In genomic region chr19:18112989-18113478, GRCh38 we compare ENCODE assay signal across 1 cellular context.
TF ChIP-seq lines count a peak whose summit lies in the region.

No MANE protein-coding gene starts in this region.

TF ChIP-seq in K562, 482 proteins besides CTCF, POLR2A, EP300 and RAD21 (continued from another document and continues in another):
- no peak for TF ChIP-seq CREB3L1 (IDR thresholded peaks at IDR 0.05; ENCODE audit: borderline replicate concordance, low read depth)
- peak; percentile 54; the same call in 1 of the 2 replicates for TF ChIP-seq TFAP4 (CRISPR knock-in tag; IDR thresholded peaks at IDR 0.05; ENCODE audit: borderline replicate concordance)
- peak in 1 of 2 experiments; percentile 23; a peak in 1 of 3 replicates for TF ChIP-seq CBX3 (IDR thresholded peaks at IDR 0.05; ENCODE audit: borderline replicate concordance in 1 of 2, low read length in 2 of 2)
- no peak for TF ChIP-seq SRSF3 (IDR thresholded peaks at IDR 0.05; ENCODE audit: insufficient read depth, low read length)
- TF ChIP-seq SRSF1 (IDR thresholded peaks at IDR 0.05; ENCODE audit: low read depth, low read length): no peak
- peak; percentile 4; the same call in 1 of the 2 replicates for TF ChIP-seq TAL1 (IDR thresholded peaks at IDR 0.05)
- TF ChIP-seq FOXK2 (conservative IDR thresholded peaks at IDR 0.05 in 1 of 2, IDR thresholded peaks at IDR 0.05 in 1 of 2; ENCODE audit: low read depth in 2 of 2): no peak
- TF ChIP-seq NCOA1 (IDR thresholded peaks at IDR 0.05; ENCODE audit: low read depth): no peak
- 0 out of 2 replicates have a peak, but pooled peaks have one; percentile 19 for TF ChIP-seq ELF1 (tag; IDR thresholded peaks at IDR 0.05)
- TF ChIP-seq SPI1 (IDR thresholded peaks at IDR 0.05; ENCODE audit: borderline replicate concordance, low read depth, low read length): peak; percentile 90
- peak; percentile 74 for TF ChIP-seq STAG1 (CRISPR knock-in tag; IDR thresholded peaks at IDR 0.05; ENCODE audit: borderline replicate concordance)
- TF ChIP-seq CBX5 (IDR thresholded peaks at IDR 0.05; ENCODE audit: borderline replicate concordance, low read depth): no peak
- peak; percentile 51; the same call in 1 of the 2 replicates for TF ChIP-seq SP1 (CRISPR knock-in tag; IDR thresholded peaks at IDR 0.05)
- no peak for TF ChIP-seq ZNF398 (CRISPR knock-in tag; IDR thresholded peaks at IDR 0.05)
- peak; percentile 91 for TF ChIP-seq SMC3 (conservative IDR thresholded peaks at IDR 0.05; ENCODE audit: insufficient read depth, low read depth, low read length)
- TF ChIP-seq RB1 (IDR thresholded peaks at IDR 0.05; ENCODE audit: low read depth): peak; percentile 57; the same call in 1 of the 2 replicates
- TF ChIP-seq ATF7 (IDR thresholded peaks at IDR 0.05): 0 out of 2 replicates have a peak, but pooled peaks have one; percentile 31
- no peak for TF ChIP-seq NR3C1 (CRISPR knock-in tag; IDR thresholded peaks at IDR 0.05)
- no peak for TF ChIP-seq ZBTB8A (IDR thresholded peaks at IDR 0.05; ENCODE audit: partially characterized antibody)
- peak; percentile 12 for TF ChIP-seq TBP (optimal IDR thresholded peaks at IDR 0.05; ENCODE audit: low read depth, low read length)
- TF ChIP-seq ZNF740 (CRISPR knock-in tag; IDR thresholded peaks at IDR 0.05): 0 out of 2 replicates have a peak, but pooled peaks have one; percentile 41
- no peak for TF ChIP-seq ZNF740 (tag; IDR thresholded peaks at IDR 0.05)
- TF ChIP-seq ZBTB33 (CRISPR knock-in tag; IDR thresholded peaks at IDR 0.05): peak; percentile 33; the same call in 1 of the 2 replicates
- peak; percentile 45; the same call in 1 of the 2 replicates for TF ChIP-seq BCOR (IDR thresholded peaks at IDR 0.05)
- TF ChIP-seq NEUROD1 (IDR thresholded peaks at IDR 0.05; ENCODE audit: borderline replicate concordance, low read depth, low read length, partially characterized antibody): peak; percentile 33
- no peak for TF ChIP-seq ZNF511 (CRISPR knock-in tag; IDR thresholded peaks at IDR 0.05)
- no peak for TF ChIP-seq AFF4 (CRISPR knock-in tag; IDR thresholded peaks at IDR 0.05)
- TF ChIP-seq RCOR1 (IDR thresholded peaks at IDR 0.05; ENCODE audit: borderline replicate concordance in 1 of 2, low read depth in 2 of 2, low read length in 2 of 2): peak in 1 of 2 experiments; percentile 60; a peak in 1 of 4 replicates
- TF ChIP-seq ZBTB49 (CRISPR knock-in tag; IDR thresholded peaks at IDR 0.05; ENCODE audit: borderline replicate concordance): no peak
- TF ChIP-seq HDGF (IDR thresholded peaks at IDR 0.05): 0 out of 2 replicates have a peak, but pooled peaks have one; percentile 35
- TF ChIP-seq RUNX1 (IDR thresholded peaks at IDR 0.05; ENCODE audit: low read depth): no peak
- TF ChIP-seq NR1H2 (CRISPR knock-in tag; IDR thresholded peaks at IDR 0.05): no peak
- peak; percentile 67 for TF ChIP-seq VEZF1 (CRISPR knock-in tag; IDR thresholded peaks at IDR 0.05)
- peak; percentile 70 for TF ChIP-seq CC2D1A (IDR thresholded peaks at IDR 0.05)
- no peak for TF ChIP-seq ZNF384 (IDR thresholded peaks at IDR 0.05; ENCODE audit: low read depth, low read length)
- TF ChIP-seq CREM (IDR thresholded peaks at IDR 0.05; ENCODE audit: low read depth): 0 out of 2 replicates have a peak, but pooled peaks have one; percentile 9
- peak; percentile 8; the same call in 1 of the 2 replicates for TF ChIP-seq ETV1 (tag; conservative IDR thresholded peaks at IDR 0.05; ENCODE audit: low read depth)
- no peak for TF ChIP-seq SIN3A (IDR thresholded peaks at IDR 0.05; ENCODE audit: borderline replicate concordance in 2 of 2, control insufficient read depth in 1 of 2, low read depth in 2 of 2, low read length in 2 of 2)
- TF ChIP-seq GATA2 (CRISPR knock-in tag; IDR thresholded peaks at IDR 0.05): no peak
- TF ChIP-seq FOXO4 (CRISPR knock-in tag; IDR thresholded peaks at IDR 0.05): no peak
- peak; percentile 73; the same call in 1 of the 2 replicates for TF ChIP-seq CTBP1 (IDR thresholded peaks at IDR 0.05; ENCODE audit: borderline replicate concordance)
- peak in 1 of 2 experiments; percentile 72; a peak in 2 of 4 replicates for TF ChIP-seq MAZ (CRISPR knock-in tag; conservative IDR thresholded peaks at IDR 0.05 in 1 of 2, IDR thresholded peaks at IDR 0.05 in 1 of 2)
- TF ChIP-seq ZKSCAN1 (IDR thresholded peaks at IDR 0.05; ENCODE audit: low read depth, low read length): 0 out of 2 replicates have a peak, but pooled peaks have one; percentile 34
- TF ChIP-seq FOXK1 (CRISPR knock-in tag; IDR thresholded peaks at IDR 0.05; ENCODE audit: borderline replicate concordance): no peak
